ENCODE assay signal across 9 cellular contexts in the genomic region with DNA sequence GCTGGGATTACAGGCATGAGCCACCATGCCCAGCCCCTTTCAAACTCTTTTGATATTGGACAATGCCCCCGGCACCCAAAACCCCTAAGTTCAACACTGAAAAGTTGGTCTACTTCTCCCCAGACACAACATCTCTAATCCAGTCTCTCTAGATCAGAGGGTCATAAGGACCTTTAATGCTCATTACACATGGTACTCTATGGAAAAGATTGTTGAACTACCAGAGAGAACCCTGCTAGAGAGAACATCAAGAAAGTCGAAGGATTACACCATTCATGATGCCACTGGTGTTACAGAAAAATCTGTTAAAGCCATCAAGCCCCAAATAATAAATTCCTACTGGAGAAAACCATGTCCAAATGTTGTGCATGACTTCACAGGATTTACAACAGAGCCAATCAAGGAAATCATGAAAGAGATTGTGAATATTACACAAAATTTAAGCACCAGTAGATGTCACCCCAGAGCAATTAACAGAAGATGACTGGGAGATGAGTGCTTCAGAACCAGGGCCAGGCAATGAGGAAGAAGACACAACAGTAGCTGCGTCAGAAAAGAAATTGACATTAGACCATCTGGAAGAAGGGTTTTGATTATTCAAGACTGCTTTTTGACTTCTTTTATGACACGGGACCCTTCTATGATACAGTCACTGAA. TPM values are rescaled to one million over a fixed set of nuclear protein-coding genes. Genes with fewer than 3 reads are reported as not detected.
DNase-seq lines count a peak whose midpoint lies in the region; ATAC-seq, FAIRE-seq and TF ChIP-seq lines count a peak whose summit lies in the region.
"Had no signal": no experiment of that assay in that cellular context is flagged by ENCODE, and none has a peak within 500 bp of the region (broad histone marks: within the 10 kb centered on the region; RNA-seq: fewer than 3 reads in every experiment).

No MANE protein-coding gene starts in this region.

- FAIRE-seq in TTC549 (lab: Jason Lieb, UNC), result peak; percentile 17

- H3K14ac ChIP-seq in neuronal stem cell (ENCODE audit: low read length), result no peak overlapping the region

- H3K27me3 ChIP-seq in GM23248 (replicated peaks; ENCODE audit: insufficient read depth) (no peaks in the 10 kb centered on the region), neuronal stem cell (ENCODE audit: control insufficient read depth in 3 of 3, insufficient read depth in 3 of 3, low read depth in 1 of 3, low read length in 3 of 3) (no peaks in the 10 kb centered on the region)

- H4K91ac ChIP-seq in neuronal stem cell (ENCODE audit: low read depth, low read length, poor library complexity), result no peak overlapping the region

- H3K27ac ChIP-seq in GM23248 (no peak overlapping the region), neuronal stem cell (replicated peaks; ENCODE audit: low read length) (no peak overlapping the region)
- H3K27ac ChIP-seq: epithelial cell of prostate had no signal

- H3K9me3 ChIP-seq in GM23248 (ENCODE audit: low read depth) (no peaks in the 10 kb centered on the region), neuronal stem cell (replicated peaks in 1 of 2; ENCODE audit: control insufficient read depth in 2 of 2, insufficient read depth in 1 of 2, low read depth in 1 of 2, low read length in 2 of 2) (no peaks in the 10 kb centered on the region)

- no peak overlapping the region for H2BK15ac ChIP-seq in neuronal stem cell (ENCODE audit: low read length)

- H2BK5ac ChIP-seq in neuronal stem cell (ENCODE audit: low read length), result no peak overlapping the region

- H3K4ac ChIP-seq in neuronal stem cell (ENCODE audit: low read length), result no peak overlapping the region

- H2AFZ ChIP-seq in GM23248 (peak overlapping the region; percentile 16; the same call in 1 of the 2 replicates), neuronal stem cell (ENCODE audit: low read length) (no peak overlapping the region)

- H2BK12ac ChIP-seq in neuronal stem cell (ENCODE audit: low read length), result no peak overlapping the region

- no peaks in the 10 kb centered on the region for H4K20me1 ChIP-seq in GM23248 (ENCODE audit: insufficient read depth)

- H3K9ac ChIP-seq in GM23248 (no peak overlapping the region), neuronal stem cell (ENCODE audit: low read depth, low read length, poor library complexity) (no peak overlapping the region)

- no peaks in the 10 kb centered on the region for H3F3A ChIP-seq in GM23248 (ENCODE audit: insufficient read depth)

- no peaks in the 10 kb centered on the region for H3K79me2 ChIP-seq in GM23248 (ENCODE audit: insufficient read depth)

- H3K79me1 ChIP-seq in neuronal stem cell (ENCODE audit: low read depth, low read length), result no peaks in the 10 kb centered on the region

- no peaks in the 10 kb centered on the region for H3K9me2 ChIP-seq in GM23248 (ENCODE audit: insufficient read depth)

- peak; percentile 51 for TF ChIP-seq CTCF in fibroblast of pulmonary artery (IDR thresholded peaks at IDR 0.05; ENCODE audit: low read length, missing control alignments)

- no peak overlapping the region for H2AK5ac ChIP-seq in neuronal stem cell (ENCODE audit: low read depth, low read length)

- no peak overlapping the region for H3K4me3 ChIP-seq in GM23248
- no peak overlapping the region for H3K4me3 ChIP-seq in fibroblast of pulmonary artery (replicated peaks; ENCODE audit: low read depth, low read length)
- no peak overlapping the region for H3K4me3 ChIP-seq in neuronal stem cell (ENCODE audit: low read length in 2 of 2)

- H3K36me3 ChIP-seq in GM23248 (ENCODE audit: low read depth), result no peaks in the 10 kb centered on the region
- H3K36me3 ChIP-seq in neuronal stem cell (replicated peaks in 1 of 2; ENCODE audit: control insufficient read depth in 2 of 2, insufficient read depth in 2 of 2, low read length in 2 of 2), result no peaks in the 10 kb centered on the region

- no peak overlapping the region for H3K18ac ChIP-seq in neuronal stem cell (ENCODE audit: low read length)

- 24 to 26% methylated on average over 4 of the region's 4 CpGs for WGBS in GM23248 (ENCODE audit: low coverage in 1 of 2, low lambda C conversion rate in 2 of 2, missing lambda C conversion rate in 2 of 2), 2 experiments
- WGBS in neuronal stem cell (ENCODE audit: extremely low coverage in 2 of 2, insufficient read length in 2 of 2, insufficient replicate concordance in 1 of 2), 2 donors, result no CpG with 5 or more reads among the region's 4 CpGs

- DNase-seq in activated CD4-positive, alpha-beta T cell treated with anti-CD3 and anti-CD28 coated beads for 4 hours, result peak; percentile 17 to 38
- no peak for DNase-seq in activated CD4-positive, alpha-beta T cell treated with anti-CD3 and anti-CD28 coated beads for 1 hour
- DNase-seq in GM23248 (peak; percentile 80), NAMALWA (ENCODE audit: low spot score) (peak; percentile 92), fibroblast of pulmonary artery (ENCODE audit: low read depth) (peak; percentile 75), neuronal stem cell (ENCODE audit: low spot score) (peak; percentile 11)

- ATAC-seq in GM21360 (IDR thresholded peaks at IDR 0.05; ENCODE audit: unreplicated experiment), result no peak

- H3K23ac ChIP-seq in neuronal stem cell (ENCODE audit: low read depth, low read length, poor library complexity), result no peak overlapping the region

- H3K4me1 ChIP-seq in GM23248 (ENCODE audit: insufficient read depth) (no peaks in the 10 kb centered on the region), neuronal stem cell (ENCODE audit: control insufficient read depth in 2 of 2, insufficient read depth in 1 of 2, low read depth in 1 of 2, low read length in 2 of 2) (no peaks in the 10 kb centered on the region)

- in situ Hi-C loops in GM23248 (cut with MboI), result no loop called here

- H2BK120ac ChIP-seq in neuronal stem cell (ENCODE audit: low read depth, low read length), result no peak overlapping the region

- H3K4me2 ChIP-seq in GM23248 (ENCODE audit: unreplicated experiment), result no peak overlapping the region
- no peak overlapping the region for H3K4me2 ChIP-seq in neuronal stem cell (ENCODE audit: insufficient read depth, low read length, poor library complexity, severe bottlenecking)

- no peak overlapping the region for H4K8ac ChIP-seq in neuronal stem cell (ENCODE audit: low read depth, low read length)

RNA-seq across cellular contexts. Expression of a gene that starts 28.3 kb away (rescaled TPM):
- total RNA-seq in GM23248 (2014; rRNA removed; shearing (Covaris generic)), result not detected in 2 replicates
- polyA plus RNA-seq in GM23248 (2016; fragmentation: Nextera tagmentation; extraction: Ambion mirVana), result not detected in 2 replicates
- 0.15 TPM for polyA plus RNA-seq in neuronal stem cell (2013, experiment 1 of 2)
- 0.14 TPM for polyA plus RNA-seq in neuronal stem cell (2013, experiment 2 of 2)
